ENCODE assay signal across 1 cellular context in genomic region chr4:53061467-53061866, GRCh38.
TF ChIP-seq lines count a peak whose summit lies in the region.

No MANE protein-coding gene starts in this region.

TF ChIP-seq in HepG2, 621 proteins besides CTCF, POLR2A, EP300 and RAD21 (continued from another document):
- TF ChIP-seq ZNF557 (CRISPR knock-in tag; IDR thresholded peaks at IDR 0.05) (no peak), ZNF691 (CRISPR knock-in tag; IDR thresholded peaks at IDR 0.05; ENCODE audit: borderline replicate concordance, low read depth) (no peak)
